18 cellular contexts compared by ENCODE assay signal in genomic region chr1:235633220-235633540, GRCh38. TPM values are rescaled to one million over a fixed set of nuclear protein-coding genes. Genes with fewer than 3 reads are reported as not detected.
DNase-seq lines count a peak whose midpoint lies in the region; ATAC-seq, FAIRE-seq and TF ChIP-seq lines count a peak whose summit lies in the region.
"Had no signal": no experiment of that assay in that cellular context is flagged by ENCODE, and none has a peak within 500 bp of the region (broad histone marks: within the 10 kb centered on the region; RNA-seq: fewer than 3 reads in every experiment).

No MANE protein-coding gene starts in this region.

- TF ChIP-seq CTCF in D721Med (IDR thresholded peaks at IDR 0.05; ENCODE audit: insufficient read depth, missing control alignments), result no peak

- DNase-seq in GM12891 (ENCODE audit: insufficient read length, low spot score) (no peak), cerebellar nuclear complex (lab: John Stamatoyannopoulos, UW) (peak; percentile 60 to 90), posterior vena cava (ENCODE audit: low spot score) (peak; percentile 14), AG08396 (ENCODE audit: low spot score) (no peak), D721Med (ENCODE audit: insufficient read length, low spot score) (no peak)
- DNase-seq: activated CD4-positive, alpha-beta T cell treated with anti-CD3 and anti-CD28 coated beads for 48 hours; activated T-cell treated with anti-CD3 and anti-CD28 coated beads, Interleukin-2, amount 50 U/mL, for 48 hours; amniotic stem cell; Calu3; naive B cell; NCI-H524 treated with DMSO at 0.1 percent for 48 hours; retina; stimulated activated CD4-positive, alpha-beta T cell treated with anti-CD3 and anti-CD28 coated beads, Interleukin-4, amount 100 ng/mL, for 24 hours; upper lobe of right lung had no signal

- intact Hi-C loops in posterior vena cava (cut with DNase I), result no loop called here

- FAIRE-seq in GM12891 (lab: Jason Lieb, UNC), result peak; percentile 67
- no peak for FAIRE-seq in D721Med (lab: Jason Lieb, UNC)
- FAIRE-seq: H54 had no signal

- peak; percentile 17 for ATAC-seq in HG02973 (IDR thresholded peaks at IDR 0.05; ENCODE audit: unreplicated experiment)
- no peak for ATAC-seq in GM19328 (IDR thresholded peaks at IDR 0.05; ENCODE audit: unreplicated experiment)
- ATAC-seq: esophagus mucosa, upper lobe of right lung had no signal

- no peak for TF ChIP-seq POLR2A in GM12891 (IDR thresholded peaks at IDR 0.05; ENCODE audit: low read depth, low read length)

TF ChIP-seq in GM12891, 5 proteins besides CTCF, POLR2A, EP300 and RAD21:
- no peak for TF ChIP-seq PAX5 (IDR thresholded peaks at IDR 0.05; ENCODE audit: insufficient read depth, low read length, severe bottlenecking)
- no peak for TF ChIP-seq POU2F2 (IDR thresholded peaks at IDR 0.05; ENCODE audit: low read depth, low read length)
- no peak for TF ChIP-seq TAF1 (IDR thresholded peaks at IDR 0.05; ENCODE audit: low read depth, low read length)
- no peak for TF ChIP-seq POLR2AphosphoS5 (IDR thresholded peaks at IDR 0.05; ENCODE audit: low read depth, low read length)
- no peak for TF ChIP-seq SPI1 (IDR thresholded peaks at IDR 0.05; ENCODE audit: low read depth, low read length)
TF ChIP-seq in GM12891: peak in this region for 0.

RNA-seq across cellular contexts. Expression of gene GNG4, which starts 16.4 kb away (rescaled TPM):
- polyA plus RNA-seq in GM12891 (2012; ENCODE audit: low read depth, missing spikeins), result 0.21 TPM
- under 1 TPM; 0.32 to 0.38 TPM for total RNA-seq in posterior vena cava
- total RNA-seq: upper lobe of right lung had no signal

Comparison
In these comparisons a context has a peak if more than half of its experiments do, and no peak if none do; other contexts are left out.
1. DNase-seq: peak in cerebellar nuclear complex (2 of 2) and posterior vena cava (single experiment); none in GM12891 (single experiment), AG08396 (single experiment) and D721Med (single experiment).